ENCODE assay signal across 14 cellular contexts in the genomic region with DNA sequence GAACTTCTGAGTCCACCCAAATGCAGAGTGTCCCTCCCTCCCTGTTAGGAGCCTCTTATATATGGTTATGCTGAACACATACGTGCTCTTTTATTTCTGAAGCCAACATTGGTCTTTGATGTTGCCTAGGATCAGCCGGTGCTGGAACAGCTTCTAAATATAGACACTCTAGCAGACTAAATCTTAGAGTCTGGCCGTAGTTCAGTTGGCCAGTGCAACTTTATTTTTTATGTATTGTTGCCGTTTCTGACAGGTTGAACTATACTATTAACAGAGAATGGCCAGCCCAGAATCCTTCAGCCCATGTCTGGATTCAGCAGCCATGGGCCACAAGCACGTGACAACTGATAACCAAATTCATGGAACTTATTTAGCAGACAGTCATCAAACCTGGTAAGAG.
DNase-seq lines count a peak whose midpoint lies in the region; ATAC-seq and TF ChIP-seq lines count a peak whose summit lies in the region.
"Had no signal": no experiment of that assay in that cellular context is flagged by ENCODE, and none has a peak within 500 bp of the region (broad histone marks: within the 10 kb centered on the region; RNA-seq: fewer than 3 reads in every experiment).

No MANE protein-coding gene starts in this region.

- TF ChIP-seq CTCF in CD14-positive monocyte (IDR thresholded peaks at IDR 0.05) (no peak), breast epithelium (IDR thresholded peaks at IDR 0.05) (no peak), left lung (IDR thresholded peaks at IDR 0.05) (no peak), gastrocnemius medialis (IDR thresholded peaks at IDR 0.05 in 4 of 5, conservative IDR thresholded peaks at IDR 0.05 in 1 of 5) (no peak), RWPE1 (conservative IDR thresholded peaks at IDR 0.05; ENCODE audit: low read depth) (no peak)

- CTCF ChIA-PET in RWPE1 (lab: Yijun Ruan, JAX): interaction anchor here (0.7 to 1.1 kb wide), 2 partner anchors 11 to 12 kb away, joined by 3 read pairs; no protein-coding TSS in a partner anchor

- ATAC-seq in left lung (no peak), gastrocnemius medialis (peak; percentile 34 to 40), HG02852 (IDR thresholded peaks at IDR 0.05; ENCODE audit: unreplicated experiment) (no peak), GM18867 (IDR thresholded peaks at IDR 0.05; ENCODE audit: unreplicated experiment) (no peak)

- H3K27me3 ChIP-seq in breast epithelium (no peaks in the 10 kb centered on the region), left lung (no peaks in the 10 kb centered on the region), gastrocnemius medialis (no peaks in the 10 kb centered on the region)

- H3K27ac ChIP-seq in breast epithelium (peak overlapping the region; percentile 72 to 93), left lung (peak overlapping the region; percentile 80 to 86), gastrocnemius medialis (peak overlapping the region; percentile 79 to 88 (median 82)), RWPE1 (no peak overlapping the region)
- H3K27ac ChIP-seq: HL-60 had no signal

- no peak overlapping the region for H3K4me3 Mint-ChIP-seq in CD14-positive monocyte
- H3K4me3 Mint-ChIP-seq: T-helper 2 cell treated with Interferon-gamma antibody and Interleukin-4, amounts not matched to agents 5 μg/mL and 100 μg/mL, for 36 hours had no signal

- H3K4me1 ChIP-seq in breast epithelium (peaks cover 8 to 20% of the 10 kb centered on the region in 2 donors), left lung (peaks cover 23 to 71% of the 10 kb centered on the region in 2 donors), gastrocnemius medialis (peaks cover 91 to 95% of the 10 kb centered on the region in 2 donors)

- intact Hi-C loops in CD14-positive monocyte (cut with micrococcal nuclease) (no loop called here), breast epithelium (cut with DNase I; ENCODE audit: low total_unique reads) (no loop called here), left lung (cut with DNase I) (no loop called here), gastrocnemius medialis (cut with DNase I; ENCODE audit: low total_unique reads) (loop anchor here (2.0 to 5.0 kb wide), 3 partner anchors 38 to 189 kb away; no protein-coding TSS in a partner anchor)

- H3K9me3 ChIP-seq in breast epithelium (no peaks in the 10 kb centered on the region), left lung (no peaks in the 10 kb centered on the region), gastrocnemius medialis (no peaks in the 10 kb centered on the region)

- peaks cover 16% of the 10 kb centered on the region for H3K4me1 Mint-ChIP-seq in CD14-positive monocyte

- H3K36me3 ChIP-seq in breast epithelium (no peaks in the 10 kb centered on the region), left lung (peaks cover 0 to 77% of the 10 kb centered on the region in 2 donors), gastrocnemius medialis (peaks cover 0 to 4% of the 10 kb centered on the region in 2 donors)

- H3K27me3 Mint-ChIP-seq in CD14-positive monocyte (ENCODE audit: low read depth in 3 of 3): peaks cover 0 to 3% (median 2%) of the 10 kb centered on the region in 3 donors

- POLR2A ChIA-PET in RWPE1 (lab: Yijun Ruan, JAX; ENCODE audit: low non-redundant PET): no interaction called here

- peaks cover 45 to 82% of the 10 kb centered on the region in 2 donors for H3K36me3 Mint-ChIP-seq in CD14-positive monocyte

- in situ Hi-C loops in gastrocnemius medialis (cut with MboI; ENCODE audit: low sequenced_read_pairs in 4 of 4): loop anchor here in 3 of 4 donors (10.0 to 25.0 kb wide), 3 partner anchors 275 to 285 kb away; a partner anchor contains a TSS

- peak overlapping the region in 5 of 7 donors; percentile 66 to 88 (median 79) for H3K27ac Mint-ChIP-seq in CD14-positive monocyte
- H3K27ac Mint-ChIP-seq: T-helper 2 cell treated with Interferon-gamma antibody and Interleukin-4, amounts not matched to agents 5 μg/mL and 100 μg/mL, for 36 hours had no signal

- no peak overlapping the region for H3K4me3 ChIP-seq in breast epithelium
- H3K4me3 ChIP-seq in left lung: no peak overlapping the region
- no peak overlapping the region for H3K4me3 ChIP-seq in gastrocnemius medialis

- H3K9me3 Mint-ChIP-seq in CD14-positive monocyte: peaks cover 0 to 3% (median 0%) of the 10 kb centered on the region in 7 donors
- H3K9me3 Mint-ChIP-seq: T-helper 2 cell treated with Interferon-gamma antibody and Interleukin-4, amounts not matched to agents 5 μg/mL and 100 μg/mL, for 36 hours had no signal

- TF ChIP-seq POLR2A in breast epithelium (IDR thresholded peaks at IDR 0.05) (no peak), gastrocnemius medialis (IDR thresholded peaks at IDR 0.05) (no peak)

- no peak for DNase-seq in CD14-positive monocyte (ENCODE audit: low spot score)
- DNase-seq in breast epithelium (ENCODE audit: low spot score in 2 of 2): no peak
- DNase-seq in left lung: no peak
- no peak for DNase-seq in gastrocnemius medialis
- DNase-seq in RWPE1 (ENCODE audit: low spot score): no peak
- DNase-seq in activated T-cell treated with anti-CD3 and anti-CD28 coated beads for 4 hours: no peak
- DNase-seq: activated CD8-positive, alpha-beta memory T cell treated with anti-CD3 and anti-CD28 coated beads, Interleukin-2, amount 50 U/mL, for 4 hours; hippocampal formation; NCI-H1417; SIG-M5 had no signal

Comparison
In these comparisons a context has a peak if more than half of its experiments do, and no peak if none do; other contexts are left out.
1. ATAC-seq: peak in gastrocnemius medialis (2 of 2); none in left lung (single experiment), HG02852 (single experiment) and GM18867 (single experiment).